In genomic region chr15:49035825-49036224, GRCh38 we compare ENCODE assay signal across 15 cellular contexts.
"Had no signal": no experiment of that assay in that cellular context is flagged by ENCODE, and none has a peak within 500 bp of the region (broad histone marks: within the 10 kb centered on the region; RNA-seq: fewer than 3 reads in every experiment).

No MANE protein-coding gene starts in this region.

- H3K27me3 Mint-ChIP-seq: activated B cell treated with CpG ODN at 0.5 μM for 24 hours; activated CD8-positive, alpha-beta T cell treated with anti-CD3 and anti-CD28 coated beads for 36 hours; activated T-cell treated with anti-CD3 and anti-CD28 coated beads, Interleukin-2, amount 50 U/mL, for 24 hours; brain; T-cell had no signal

- ATAC-seq: lower lobe of right lung, T-cell had no signal

- H3K9me3 Mint-ChIP-seq: activated B cell treated with CpG ODN at 0.5 μM for 24 hours; activated CD8-positive, alpha-beta T cell treated with anti-CD3 and anti-CD28 coated beads for 36 hours; activated naive CD4-positive, alpha-beta T cell treated with anti-CD3 and anti-CD28 coated beads for 36 hours; activated T-cell treated with anti-CD3 and anti-CD28 coated beads, Interleukin-2, amount 50 U/mL, for 24 hours; activated T-helper 2 cell treated with anti-CD3 and anti-CD28 coated beads, Interferon-gamma antibody, Interleukin-2, Interleukin-4, amounts not matched to agents 10 μg/mL and 5 μg/mL and 100 μg/mL, durations not matched to agents 14 hours and 24 hours and 36 hours; T-cell had no signal

- H3K9me3 ChIP-seq: lower lobe of right lung had no signal

- DNase-seq: activated B cell treated with CpG ODN at 0.5 μM for 24 hours; activated CD4-positive, alpha-beta T cell treated with anti-CD3 and anti-CD28 coated beads for 48 hours; activated CD8-positive, alpha-beta T cell treated with anti-CD3 and anti-CD28 coated beads for 36 hours; activated naive CD4-positive, alpha-beta T cell treated with anti-CD3 and anti-CD28 coated beads for 36 hours; activated T-cell treated with anti-CD3 and anti-CD28 coated beads, Interleukin-2, amount 50 U/mL, for 24 hours; central memory CD4-positive, alpha-beta T cell; lower lobe of right lung; stimulated activated CD4-positive, alpha-beta T cell treated with anti-CD3 and anti-CD28 coated beads, Interleukin-2, amount 100 ng/mL, for 24 hours; stimulated activated naive CD8-positive, alpha-beta T cell treated with anti-CD3 and anti-CD28 coated beads, Interleukin-15, Interleukin-2, amounts not matched to agents 100 U/mL and 50 U/mL, for 24 hours; T-cell; trophoblast cell had no signal

- H3K27ac Mint-ChIP-seq: activated B cell treated with CpG ODN at 0.5 μM for 24 hours; activated CD8-positive, alpha-beta T cell treated with anti-CD3 and anti-CD28 coated beads for 36 hours; activated naive CD4-positive, alpha-beta T cell treated with anti-CD3 and anti-CD28 coated beads for 36 hours; activated T-cell treated with anti-CD3 and anti-CD28 coated beads, Interleukin-2, amount 50 U/mL, for 24 hours; activated T-helper 2 cell treated with anti-CD3 and anti-CD28 coated beads, Interferon-gamma antibody, Interleukin-2, Interleukin-4, amounts not matched to agents 10 μg/mL and 5 μg/mL and 100 μg/mL, durations not matched to agents 14 hours and 24 hours and 36 hours; T-cell had no signal

- H3K27ac ChIP-seq: lower lobe of right lung had no signal

- FAIRE-seq: colon, frontal cortex had no signal

- H3K4me3 ChIP-seq: lower lobe of right lung had no signal

- H3K4me3 Mint-ChIP-seq: activated B cell treated with CpG ODN at 0.5 μM for 24 hours; activated CD8-positive, alpha-beta T cell treated with anti-CD3 and anti-CD28 coated beads for 36 hours; activated naive CD4-positive, alpha-beta T cell treated with anti-CD3 and anti-CD28 coated beads for 36 hours; activated T-cell treated with anti-CD3 and anti-CD28 coated beads, Interleukin-2, amount 50 U/mL, for 24 hours; brain; T-cell had no signal
